ENCODE assay signal across 23 cellular contexts in the genomic region with DNA sequence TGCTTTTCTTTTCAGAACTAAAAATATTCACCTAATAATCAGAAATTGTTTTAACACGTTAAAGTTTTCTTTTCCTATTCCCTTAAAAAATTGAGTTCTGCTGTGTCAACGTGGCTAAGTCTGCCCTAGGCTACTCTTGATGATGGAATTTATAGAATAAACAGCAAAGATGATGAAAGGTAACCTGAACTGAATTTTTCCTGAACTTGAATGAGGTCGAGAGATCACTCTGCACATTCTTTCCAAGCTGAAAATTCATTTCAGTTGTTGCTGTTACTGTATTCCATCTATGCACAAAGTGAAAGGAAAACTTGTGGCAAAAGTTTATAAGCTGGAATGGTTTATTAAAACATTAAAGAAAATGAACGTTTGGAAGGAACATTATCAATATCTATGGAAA.
DNase-seq lines count a peak whose midpoint lies in the region; ATAC-seq and TF ChIP-seq lines count a peak whose summit lies in the region.
"Had no signal": no experiment of that assay in that cellular context is flagged by ENCODE, and none has a peak within 500 bp of the region (broad histone marks: within the 10 kb centered on the region; RNA-seq: fewer than 3 reads in every experiment).

No MANE protein-coding gene starts in this region.

- H3K27me3 ChIP-seq in muscle layer of duodenum (ENCODE audit: low read depth, low read length) (no peaks in the 10 kb centered on the region), prostate gland (replicated peaks; ENCODE audit: insufficient read depth) (no peaks in the 10 kb centered on the region)
- H3K27me3 ChIP-seq: spleen had no signal

- no peak for TF ChIP-seq CTCF in AG10803 (conservative IDR thresholded peaks at IDR 0.05; ENCODE audit: low read length)
- no peak for TF ChIP-seq CTCF in choroid plexus epithelial cell (conservative IDR thresholded peaks at IDR 0.05; ENCODE audit: low read depth, low read length)
- no peak for TF ChIP-seq CTCF in prostate gland (IDR thresholded peaks at IDR 0.05)

- H3K36me3 ChIP-seq in muscle layer of duodenum (ENCODE audit: control insufficient read depth in 1 of 2, insufficient read depth in 2 of 2, low read length in 2 of 2) = no peaks in the 10 kb centered on the region
- no peaks in the 10 kb centered on the region for H3K36me3 ChIP-seq in prostate gland
- H3K36me3 ChIP-seq: spleen had no signal

- H3K27ac ChIP-seq in muscle layer of duodenum (ENCODE audit: low read length) = no peak overlapping the region
- H3K27ac ChIP-seq in prostate gland = no peak overlapping the region
- H3K27ac ChIP-seq: psoas muscle, spleen had no signal

- no peak overlapping the region; the same call in 1 of the 2 replicates for H3K4me3 ChIP-seq in AG10803 (ENCODE audit: low read length)
- peak overlapping the region; percentile 23 for H3K4me3 ChIP-seq in choroid plexus epithelial cell (ENCODE audit: low read depth, low read length)
- H3K4me3 ChIP-seq in muscle layer of duodenum (ENCODE audit: low read depth in 1 of 2, low read length in 2 of 2) = peak overlapping the region; percentile 3 to 4
- H3K4me3 ChIP-seq in prostate gland = no peak overlapping the region
- H3K4me3 ChIP-seq: psoas muscle, spleen had no signal

- WGBS in prostate gland = 21% methylated on average over 4 of the region's 4 CpGs

- intact Hi-C loops in prostate gland (cut with DNase I) = no loop called here

- no peak for TF ChIP-seq POLR2A in prostate gland (IDR thresholded peaks at IDR 0.05)

- DNase-seq in AG10803 (ENCODE audit: low read depth) (peak; percentile 31), M059J (ENCODE audit: low read depth) (peak; percentile 72), choroid plexus epithelial cell (ENCODE audit: low read depth) (peak; percentile 83), NCI-H526 treated with DMSO at 0.1 percent for 48 hours (lab: John Stamatoyannopoulos, UW) (no peak), prostate gland (ENCODE audit: low spot score) (no peak)
- DNase-seq: activated CD4-positive, alpha-beta T cell treated with anti-CD3 and anti-CD28 coated beads, Interleukin-2, amount 10 ng/mL, durations not matched to agents 24 days and 14 days; activated naive CD8-positive, alpha-beta T cell treated with anti-CD3 and anti-CD28 coated beads for 36 hours; COR-L47; cortex of kidney; DND-41; mesendoderm; NCI-H1436; NCI-H526; psoas muscle; SHP77; spleen; stimulated activated CD4-positive, alpha-beta T cell treated with anti-CD3 and anti-CD28 coated beads, Interleukin-4, amount 100 ng/mL, for 24 hours; stimulated activated naive CD8-positive, alpha-beta T cell treated with anti-CD3 and anti-CD28 coated beads, Interleukin-15, amount 100 ng/mL, for 72 hours; trophoblast cell had no signal

- peaks cover 0 to 7% of the 10 kb centered on the region in 2 donors for H3K4me1 ChIP-seq in muscle layer of duodenum (ENCODE audit: control insufficient read depth in 1 of 2, insufficient read depth in 2 of 2, low read length in 2 of 2)
- H3K4me1 ChIP-seq in prostate gland (replicated peaks) = no peaks in the 10 kb centered on the region
- H3K4me1 ChIP-seq: psoas muscle, spleen had no signal

- no peak for ATAC-seq in GM21529 (IDR thresholded peaks at IDR 0.05; ENCODE audit: unreplicated experiment)
- ATAC-seq in HG03097 (IDR thresholded peaks at IDR 0.05; ENCODE audit: low FRiP score, unreplicated experiment) = no peak
- ATAC-seq: HCT116; psoas muscle; stimulated activated naive CD8-positive, alpha-beta T cell treated with anti-CD3 and anti-CD28 coated beads, Interleukin-15, amount 100 ng/mL, for 72 hours had no signal

- H3K9me3 ChIP-seq in muscle layer of duodenum (ENCODE audit: control insufficient read depth in 1 of 2, low read length in 2 of 2) = no peaks in the 10 kb centered on the region
- H3K9me3 ChIP-seq in prostate gland = no peaks in the 10 kb centered on the region
- H3K9me3 ChIP-seq: psoas muscle had no signal

Comparison
In these comparisons a context has a peak if more than half of its experiments do, and no peak if none do; other contexts are left out.
1. DNase-seq: peak in AG10803 (single experiment), M059J (single experiment) and choroid plexus epithelial cell (single experiment); none in NCI-H526 treated with DMSO at 0.1 percent for 48 hours (single experiment) and prostate gland (single experiment).
2. H3K4me3 ChIP-seq: peak in choroid plexus epithelial cell (single experiment) and muscle layer of duodenum (2 of 2); none in AG10803 (single experiment) and prostate gland (0 of 2).